Comparison of ENCODE assay signal across 9 cellular contexts in genomic region chr12:46364777-46365580, GRCh38. TPM values are rescaled to one million over a fixed set of nuclear protein-coding genes. Genes with fewer than 3 reads are reported as not detected.
DNase-seq lines count a peak whose midpoint lies in the region; ATAC-seq and TF ChIP-seq lines count a peak whose summit lies in the region.
"Had no signal": no experiment of that assay in that cellular context is flagged by ENCODE, and none has a peak within 500 bp of the region (broad histone marks: within the 10 kb centered on the region; RNA-seq: fewer than 3 reads in every experiment).

No MANE protein-coding gene starts in this region.

- H3K9me3 Mint-ChIP-seq in central memory CD8-positive, alpha-beta T cell = no peaks in the 10 kb centered on the region

- DNase-seq in Right ventricle myocardium inferior (ENCODE audit: missing footprints) = no peak
- DNase-seq in cardiac septum (ENCODE audit: low spot score) = no peak
- DNase-seq in central memory CD8-positive, alpha-beta T cell (ENCODE audit: low spot score in 2 of 2) = no peak
- peak; percentile 52 for DNase-seq in lung (ENCODE audit: low spot score)
- DNase-seq in cerebellum (ENCODE audit: low spot score) = no peak
- no peak for DNase-seq in AG08395 (ENCODE audit: low spot score)

- peaks cover 58% of the 10 kb centered on the region for H3K4me1 Mint-ChIP-seq in central memory CD8-positive, alpha-beta T cell

- H3K27me3 ChIP-seq in lung (ENCODE audit: control insufficient read depth, insufficient read depth) = no peaks in the 10 kb centered on the region
- H3K27me3 ChIP-seq: upper lobe of left lung had no signal

- ATAC-seq in Right ventricle myocardium inferior (peak; percentile 68), lung (ENCODE audit: insufficient read depth, low FRiP score) (no peak), GM21360 (IDR thresholded peaks at IDR 0.05; ENCODE audit: unreplicated experiment) (no peak), HG02870 (IDR thresholded peaks at IDR 0.05; ENCODE audit: unreplicated experiment) (no peak)
- no peak for ATAC-seq in central memory CD8-positive, alpha-beta T cell (replicated peaks; ENCODE audit: extremely low read depth, poor library complexity, severe bottlenecking)

- H3K36me3 ChIP-seq in lung (ENCODE audit: control insufficient read depth in 2 of 2, insufficient read depth in 2 of 2, low read length in 2 of 2) = peaks cover 16 to 59% of the 10 kb centered on the region in 2 donors

- no peak overlapping the region for H3K27ac Mint-ChIP-seq in central memory CD8-positive, alpha-beta T cell (ENCODE audit: low read depth)

- no peaks in the 10 kb centered on the region for H3K27me3 Mint-ChIP-seq in central memory CD8-positive, alpha-beta T cell

- no peak for TF ChIP-seq CTCF in lung (IDR thresholded peaks at IDR 0.05; ENCODE audit: control extremely low read depth, extremely low read depth)

- no peak overlapping the region for H3K4me3 ChIP-seq in lung

- H3K9me3 ChIP-seq in lung (ENCODE audit: control insufficient read depth in 2 of 2, insufficient read depth in 1 of 2, low read length in 1 of 2) = no peaks in the 10 kb centered on the region
- H3K9me3 ChIP-seq: upper lobe of left lung had no signal

- peaks cover 2 to 17% of the 10 kb centered on the region in 2 donors for H3K4me1 ChIP-seq in lung (ENCODE audit: control insufficient read depth in 2 of 2, insufficient read depth in 2 of 2, low read length in 2 of 2)

- peak overlapping the region in 1 of 2 donors; percentile 70 for H3K27ac ChIP-seq in lung (ENCODE audit: low read depth in 1 of 2, low read length in 1 of 2)

- peaks cover 87% of the 10 kb centered on the region for H3K36me3 Mint-ChIP-seq in central memory CD8-positive, alpha-beta T cell (ENCODE audit: insufficient read depth)

- intact Hi-C loops in Right ventricle myocardium inferior (cut with DNase I) = loop anchor here (5.0 kb wide), 2 partner anchors 98 to 158 kb away; partner anchors contain the start of gene SLC38A1
- intact Hi-C loops in cardiac septum (cut with DNase I) = no loop called here

- H3K4me3 Mint-ChIP-seq in central memory CD8-positive, alpha-beta T cell = peak overlapping the region; percentile 11

- WGBS in lung, 2 donors = 51 to 70% methylated on average over 3 of the region's 3 CpGs

RNA-seq across cellular contexts. Expression of gene SLC38A2, which starts 7.6 kb away (rescaled TPM):
- total RNA-seq in Right ventricle myocardium inferior (161 TPM), cardiac septum (140 TPM), lung (100 to 1,000 TPM; 173 to 258 TPM), cerebellum (201 TPM)
- polyA plus RNA-seq in lung = 10 to 100 TPM; 75.0 to 82.9 TPM
